Comparison of ENCODE assay signal across 2 cellular contexts in the genomic region with DNA sequence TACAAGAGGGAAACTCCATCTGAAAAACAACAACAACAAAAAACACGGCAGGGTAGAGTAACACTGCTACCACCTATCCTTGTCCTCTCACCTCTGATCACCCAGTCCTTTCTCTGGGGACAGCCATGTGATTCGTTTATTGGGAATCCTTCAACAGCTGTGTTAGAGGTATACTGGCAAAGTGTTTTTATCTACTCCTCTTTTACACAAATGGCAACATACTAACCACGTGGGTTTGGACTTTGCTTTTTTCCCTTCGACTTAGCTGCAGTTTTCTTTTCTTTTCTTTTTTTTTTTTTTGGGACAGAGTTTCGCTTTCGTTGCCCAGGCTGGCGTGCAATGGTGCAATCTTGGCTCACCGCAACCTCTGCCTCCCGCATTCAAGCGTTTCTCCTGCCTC.
TF ChIP-seq lines count a peak whose summit lies in the region.

No MANE protein-coding gene starts in this region.

TF ChIP-seq in WTC11, 78 proteins besides CTCF, POLR2A, EP300 and RAD21:
- TF ChIP-seq, protein P1, sequence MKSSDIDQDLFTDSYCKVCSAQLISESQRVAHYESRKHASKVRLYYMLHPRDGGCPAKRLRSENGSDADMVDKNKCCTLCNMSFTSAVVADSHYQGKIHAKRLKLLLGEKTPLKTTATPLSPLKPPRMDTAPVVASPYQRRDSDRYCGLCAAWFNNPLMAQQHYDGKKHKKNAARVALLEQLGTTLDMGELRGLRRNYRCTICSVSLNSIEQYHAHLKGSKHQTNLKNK (CRISPR knock-in tag; IDR thresholded peaks at IDR 0.05) = no peak
- TF ChIP-seq NFE2L1 (CRISPR knock-in tag; IDR thresholded peaks at IDR 0.05) (no peak), OVOL2 (CRISPR knock-in tag; IDR thresholded peaks at IDR 0.05; ENCODE audit: borderline replicate concordance) (no peak), ZNF232 (CRISPR knock-in tag; IDR thresholded peaks at IDR 0.05) (no peak), NR1H2 (CRISPR knock-in tag; IDR thresholded peaks at IDR 0.05) (no peak), ZNF121 (CRISPR knock-in tag; IDR thresholded peaks at IDR 0.05) (no peak), ZNF138 (CRISPR knock-in tag; conservative IDR thresholded peaks at IDR 0.05) (no peak)
- TF ChIP-seq, protein P2, sequence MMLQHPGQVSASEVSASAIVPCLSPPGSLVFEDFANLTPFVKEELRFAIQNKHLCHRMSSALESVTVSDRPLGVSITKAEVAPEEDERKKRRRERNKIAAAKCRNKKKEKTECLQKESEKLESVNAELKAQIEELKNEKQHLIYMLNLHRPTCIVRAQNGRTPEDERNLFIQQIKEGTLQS (CRISPR knock-in tag; conservative IDR thresholded peaks at IDR 0.05) = no peak
- TF ChIP-seq, protein P3, sequence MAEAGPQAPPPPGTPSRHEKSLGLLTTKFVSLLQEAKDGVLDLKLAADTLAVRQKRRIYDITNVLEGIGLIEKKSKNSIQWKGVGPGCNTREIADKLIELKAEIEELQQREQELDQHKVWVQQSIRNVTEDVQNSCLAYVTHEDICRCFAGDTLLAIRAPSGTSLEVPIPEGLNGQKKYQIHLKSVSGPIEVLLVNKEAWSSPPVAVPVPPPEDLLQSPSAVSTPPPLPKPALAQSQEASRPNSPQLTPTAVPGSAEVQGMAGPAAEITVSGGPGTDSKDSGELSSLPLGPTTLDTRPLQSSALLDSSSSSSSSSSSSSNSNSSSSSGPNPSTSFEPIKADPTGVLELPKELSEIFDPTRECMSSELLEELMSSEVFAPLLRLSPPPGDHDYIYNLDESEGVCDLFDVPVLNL (CRISPR knock-in tag; IDR thresholded peaks at IDR 0.05; ENCODE audit: borderline replicate concordance, low read depth) = no peak

TF ChIP-seq in HepG2, 621 proteins besides CTCF, POLR2A, EP300 and RAD21:
- TF ChIP-seq FOXA3 (CRISPR knock-in tag; IDR thresholded peaks at IDR 0.05) (no peak), DR1 (CRISPR knock-in tag; IDR thresholded peaks at IDR 0.05) (no peak), SP140L (CRISPR knock-in tag; IDR thresholded peaks at IDR 0.05; ENCODE audit: borderline replicate concordance) (no peak), NFYB (CRISPR knock-in tag; IDR thresholded peaks at IDR 0.05) (no peak), KMT2A (CRISPR knock-in tag; IDR thresholded peaks at IDR 0.05) (no peak), ZNF333 (CRISPR knock-in tag; IDR thresholded peaks at IDR 0.05; ENCODE audit: borderline replicate concordance) (no peak), ZNF230 (CRISPR knock-in tag; IDR thresholded peaks at IDR 0.05) (no peak), ZMAT3 (CRISPR knock-in tag; conservative IDR thresholded peaks at IDR 0.05) (no peak), KLF12 (CRISPR knock-in tag; IDR thresholded peaks at IDR 0.05; ENCODE audit: borderline replicate concordance) (no peak), MED13 (CRISPR knock-in tag; IDR thresholded peaks at IDR 0.05) (no peak)
- TF ChIP-seq, protein P4, sequence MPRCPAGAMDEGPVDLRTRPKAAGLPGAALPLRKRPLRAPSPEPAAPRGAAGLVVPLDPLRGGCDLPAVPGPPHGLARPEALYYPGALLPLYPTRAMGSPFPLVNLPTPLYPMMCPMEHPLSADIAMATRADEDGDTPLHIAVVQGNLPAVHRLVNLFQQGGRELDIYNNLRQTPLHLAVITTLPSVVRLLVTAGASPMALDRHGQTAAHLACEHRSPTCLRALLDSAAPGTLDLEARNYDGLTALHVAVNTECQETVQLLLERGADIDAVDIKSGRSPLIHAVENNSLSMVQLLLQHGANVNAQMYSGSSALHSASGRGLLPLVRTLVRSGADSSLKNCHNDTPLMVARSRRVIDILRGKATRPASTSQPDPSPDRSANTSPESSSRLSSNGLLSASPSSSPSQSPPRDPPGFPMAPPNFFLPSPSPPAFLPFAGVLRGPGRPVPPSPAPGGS (CRISPR knock-in tag; IDR thresholded peaks at IDR 0.05) = no peak
- TF ChIP-seq, protein P5, sequence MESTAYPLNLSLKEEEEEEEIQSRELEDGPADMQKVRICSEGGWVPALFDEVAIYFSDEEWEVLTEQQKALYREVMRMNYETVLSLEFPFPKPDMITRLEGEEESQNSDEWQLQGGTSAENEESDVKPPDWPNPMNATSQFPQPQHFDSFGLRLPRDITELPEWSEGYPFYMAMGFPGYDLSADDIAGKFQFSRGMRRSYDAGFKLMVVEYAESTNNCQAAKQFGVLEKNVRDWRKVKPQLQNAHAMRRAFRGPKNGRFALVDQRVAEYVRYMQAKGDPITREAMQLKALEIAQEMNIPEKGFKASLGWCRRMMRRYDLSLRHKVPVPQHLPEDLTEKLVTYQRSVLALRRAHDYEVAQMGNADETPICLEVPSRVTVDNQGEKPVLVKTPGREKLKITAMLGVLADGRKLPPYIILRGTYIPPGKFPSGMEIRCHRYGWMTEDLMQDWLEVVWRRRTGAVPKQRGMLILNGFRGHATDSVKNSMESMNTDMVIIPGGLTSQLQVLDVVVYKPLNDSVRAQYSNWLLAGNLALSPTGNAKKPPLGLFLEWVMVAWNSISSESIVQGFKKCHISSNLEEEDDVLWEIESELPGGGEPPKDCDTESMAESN (CRISPR knock-in tag; conservative IDR thresholded peaks at IDR 0.05) = no peak
- TF ChIP-seq, protein P6, sequence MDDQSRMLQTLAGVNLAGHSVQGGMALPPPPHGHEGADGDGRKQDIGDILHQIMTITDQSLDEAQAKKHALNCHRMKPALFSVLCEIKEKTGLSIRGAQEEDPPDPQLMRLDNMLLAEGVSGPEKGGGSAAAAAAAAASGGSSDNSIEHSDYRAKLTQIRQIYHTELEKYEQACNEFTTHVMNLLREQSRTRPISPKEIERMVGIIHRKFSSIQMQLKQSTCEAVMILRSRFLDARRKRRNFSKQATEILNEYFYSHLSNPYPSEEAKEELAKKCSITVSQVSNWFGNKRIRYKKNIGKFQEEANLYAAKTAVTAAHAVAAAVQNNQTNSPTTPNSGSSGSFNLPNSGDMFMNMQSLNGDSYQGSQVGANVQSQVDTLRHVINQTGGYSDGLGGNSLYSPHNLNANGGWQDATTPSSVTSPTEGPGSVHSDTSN (CRISPR knock-in tag; IDR thresholded peaks at IDR 0.05; ENCODE audit: borderline replicate concordance) = no peak
TF ChIP-seq in HepG2: peak in this region for 0.
